Comparison of ENCODE assay signal across 1 cellular context in the genomic region with DNA sequence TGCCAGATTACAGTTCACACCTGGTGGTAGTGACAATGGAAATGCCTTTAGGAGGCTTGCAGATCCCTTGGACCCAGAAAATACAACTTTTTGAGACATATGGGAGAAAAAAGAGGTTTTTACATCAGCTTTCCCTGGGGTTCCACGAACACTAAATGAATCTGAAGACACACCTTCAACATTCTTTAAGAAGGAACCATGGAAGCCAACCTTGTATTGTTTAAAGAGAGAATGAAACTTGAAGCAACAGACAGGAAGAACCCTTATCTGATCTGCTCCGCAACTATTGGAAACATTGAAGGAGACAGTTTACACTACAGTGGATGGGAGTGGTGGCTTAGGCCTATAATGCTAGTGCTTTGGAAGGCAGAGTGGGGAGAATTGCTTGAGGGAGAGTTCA.
A peak's percentile ranks its signal among the peaks of the same experiment; 100 is the strongest.
TF ChIP-seq lines count a peak whose summit lies in the region.

No MANE protein-coding gene starts in this region.

TF ChIP-seq in K562, 482 proteins besides CTCF, POLR2A, EP300 and RAD21 (continued from another document and continues in another):
- TF ChIP-seq, protein P1, sequence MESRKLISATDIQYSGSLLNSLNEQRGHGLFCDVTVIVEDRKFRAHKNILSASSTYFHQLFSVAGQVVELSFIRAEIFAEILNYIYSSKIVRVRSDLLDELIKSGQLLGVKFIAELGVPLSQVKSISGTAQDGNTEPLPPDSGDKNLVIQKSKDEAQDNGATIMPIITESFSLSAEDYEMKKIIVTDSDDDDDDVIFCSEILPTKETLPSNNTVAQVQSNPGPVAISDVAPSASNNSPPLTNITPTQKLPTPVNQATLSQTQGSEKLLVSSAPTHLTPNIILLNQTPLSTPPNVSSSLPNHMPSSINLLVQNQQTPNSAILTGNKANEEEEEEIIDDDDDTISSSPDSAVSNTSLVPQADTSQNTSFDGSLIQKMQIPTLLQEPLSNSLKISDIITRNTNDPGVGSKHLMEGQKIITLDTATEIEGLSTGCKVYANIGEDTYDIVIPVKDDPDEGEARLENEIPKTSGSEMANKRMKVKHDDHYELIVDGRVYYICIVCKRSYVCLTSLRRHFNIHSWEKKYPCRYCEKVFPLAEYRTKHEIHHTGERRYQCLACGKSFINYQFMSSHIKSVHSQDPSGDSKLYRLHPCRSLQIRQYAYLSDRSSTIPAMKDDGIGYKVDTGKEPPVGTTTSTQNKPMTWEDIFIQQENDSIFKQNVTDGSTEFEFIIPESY (CRISPR knock-in tag; IDR thresholded peaks at IDR 0.05), result no peak
- TF ChIP-seq, protein P2, sequence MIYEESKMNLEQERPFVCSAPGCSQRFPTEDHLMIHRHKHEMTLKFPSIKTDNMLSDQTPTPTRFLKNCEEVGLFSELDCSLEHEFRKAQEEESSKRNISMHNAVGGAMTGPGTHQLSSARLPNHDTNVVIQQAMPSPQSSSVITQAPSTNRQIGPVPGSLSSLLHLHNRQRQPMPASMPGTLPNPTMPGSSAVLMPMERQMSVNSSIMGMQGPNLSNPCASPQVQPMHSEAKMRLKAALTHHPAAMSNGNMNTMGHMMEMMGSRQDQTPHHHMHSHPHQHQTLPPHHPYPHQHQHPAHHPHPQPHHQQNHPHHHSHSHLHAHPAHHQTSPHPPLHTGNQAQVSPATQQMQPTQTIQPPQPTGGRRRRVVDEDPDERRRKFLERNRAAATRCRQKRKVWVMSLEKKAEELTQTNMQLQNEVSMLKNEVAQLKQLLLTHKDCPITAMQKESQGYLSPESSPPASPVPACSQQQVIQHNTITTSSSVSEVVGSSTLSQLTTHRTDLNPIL (CRISPR knock-in tag; IDR thresholded peaks at IDR 0.05), result no peak
- TF ChIP-seq PHF8 (IDR thresholded peaks at IDR 0.05; ENCODE audit: borderline replicate concordance, low read length) (no peak), ZNF384 (IDR thresholded peaks at IDR 0.05; ENCODE audit: low read depth, low read length) (no peak), FOXA3 (CRISPR knock-in tag; conservative IDR thresholded peaks at IDR 0.05 in 1 of 2, IDR thresholded peaks at IDR 0.05 in 1 of 2) (0 out of 4 replicates have a peak, but pooled peaks of 1 of the 2 experiments have one; percentile 11), ZNF431 (CRISPR knock-in tag; IDR thresholded peaks at IDR 0.05) (no peak), KDM1A (IDR thresholded peaks at IDR 0.05) (no peak), PYGO2 (tag; IDR thresholded peaks at IDR 0.05) (0 out of 2 replicates have a peak, but pooled peaks have one; percentile 8), ZKSCAN8 (CRISPR knock-in tag; IDR thresholded peaks at IDR 0.05) (0 out of 2 replicates have a peak, but pooled peaks have one; percentile 27), ZFP30 (CRISPR knock-in tag; IDR thresholded peaks at IDR 0.05; ENCODE audit: borderline replicate concordance) (no peak), ZNF561 (CRISPR knock-in tag; conservative IDR thresholded peaks at IDR 0.05) (no peak), HDAC3 (IDR thresholded peaks at IDR 0.05; ENCODE audit: borderline replicate concordance, partially characterized antibody) (no peak), DNMT1 (IDR thresholded peaks at IDR 0.05) (no peak), BRCA1 (IDR thresholded peaks at IDR 0.05) (no peak), BRCA1 (CRISPR knock-in tag; IDR thresholded peaks at IDR 0.05) (no peak), SMAD4 (CRISPR knock-in tag; conservative IDR thresholded peaks at IDR 0.05) (peak; percentile 49), L3MBTL2 (IDR thresholded peaks at IDR 0.05) (peak; percentile 41; the same call in 1 of the 2 replicates), SP1 (CRISPR knock-in tag; IDR thresholded peaks at IDR 0.05) (no peak), CBFA2T2 (conservative IDR thresholded peaks at IDR 0.05) (no peak), RHOXF2B (CRISPR knock-in tag; conservative IDR thresholded peaks at IDR 0.05) (no peak), ETV5 (CRISPR knock-in tag; IDR thresholded peaks at IDR 0.05; ENCODE audit: low read depth) (no peak), FOXM1 (IDR thresholded peaks at IDR 0.05; ENCODE audit: low read depth) (no peak), FOXM1 (CRISPR knock-in tag; IDR thresholded peaks at IDR 0.05; ENCODE audit: low read depth) (no peak), PHB2 (IDR thresholded peaks at IDR 0.05; ENCODE audit: low read depth) (no peak), BHLHE40 (IDR thresholded peaks at IDR 0.05; ENCODE audit: low read length) (no peak), SUPT5H (IDR thresholded peaks at IDR 0.05) (no peak), SAP30 (IDR thresholded peaks at IDR 0.05; ENCODE audit: borderline replicate concordance, insufficient read depth, low read depth, low read length, poor library complexity, severe bottlenecking) (no peak), ZNF668 (CRISPR knock-in tag; IDR thresholded peaks at IDR 0.05) (no peak), FOXP1 (CRISPR knock-in tag; IDR thresholded peaks at IDR 0.05) (no peak), TRIM28 (IDR thresholded peaks at IDR 0.05) (no peak), DACH1 (IDR thresholded peaks at IDR 0.05; ENCODE audit: partially characterized antibody) (no peak)
- TF ChIP-seq, protein P3, sequence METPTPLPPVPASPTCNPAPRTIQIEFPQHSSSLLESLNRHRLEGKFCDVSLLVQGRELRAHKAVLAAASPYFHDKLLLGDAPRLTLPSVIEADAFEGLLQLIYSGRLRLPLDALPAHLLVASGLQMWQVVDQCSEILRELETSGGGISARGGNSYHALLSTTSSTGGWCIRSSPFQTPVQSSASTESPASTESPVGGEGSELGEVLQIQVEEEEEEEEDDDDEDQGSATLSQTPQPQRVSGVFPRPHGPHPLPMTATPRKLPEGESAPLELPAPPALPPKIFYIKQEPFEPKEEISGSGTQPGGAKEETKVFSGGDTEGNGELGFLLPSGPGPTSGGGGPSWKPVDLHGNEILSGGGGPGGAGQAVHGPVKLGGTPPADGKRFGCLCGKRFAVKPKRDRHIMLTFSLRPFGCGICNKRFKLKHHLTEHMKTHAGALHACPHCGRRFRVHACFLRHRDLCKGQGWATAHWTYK (CRISPR knock-in tag; IDR thresholded peaks at IDR 0.05), result peak; percentile 81; the same call in 1 of the 2 replicates
- TF ChIP-seq, protein P4, sequence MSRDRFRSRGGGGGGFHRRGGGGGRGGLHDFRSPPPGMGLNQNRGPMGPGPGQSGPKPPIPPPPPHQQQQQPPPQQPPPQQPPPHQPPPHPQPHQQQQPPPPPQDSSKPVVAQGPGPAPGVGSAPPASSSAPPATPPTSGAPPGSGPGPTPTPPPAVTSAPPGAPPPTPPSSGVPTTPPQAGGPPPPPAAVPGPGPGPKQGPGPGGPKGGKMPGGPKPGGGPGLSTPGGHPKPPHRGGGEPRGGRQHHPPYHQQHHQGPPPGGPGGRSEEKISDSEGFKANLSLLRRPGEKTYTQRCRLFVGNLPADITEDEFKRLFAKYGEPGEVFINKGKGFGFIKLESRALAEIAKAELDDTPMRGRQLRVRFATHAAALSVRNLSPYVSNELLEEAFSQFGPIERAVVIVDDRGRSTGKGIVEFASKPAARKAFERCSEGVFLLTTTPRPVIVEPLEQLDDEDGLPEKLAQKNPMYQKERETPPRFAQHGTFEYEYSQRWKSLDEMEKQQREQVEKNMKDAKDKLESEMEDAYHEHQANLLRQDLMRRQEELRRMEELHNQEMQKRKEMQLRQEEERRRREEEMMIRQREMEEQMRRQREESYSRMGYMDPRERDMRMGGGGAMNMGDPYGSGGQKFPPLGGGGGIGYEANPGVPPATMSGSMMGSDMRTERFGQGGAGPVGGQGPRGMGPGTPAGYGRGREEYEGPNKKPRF (IDR thresholded peaks at IDR 0.05; ENCODE audit: low read depth, low read length), result no peak
- TF ChIP-seq, protein P5, sequence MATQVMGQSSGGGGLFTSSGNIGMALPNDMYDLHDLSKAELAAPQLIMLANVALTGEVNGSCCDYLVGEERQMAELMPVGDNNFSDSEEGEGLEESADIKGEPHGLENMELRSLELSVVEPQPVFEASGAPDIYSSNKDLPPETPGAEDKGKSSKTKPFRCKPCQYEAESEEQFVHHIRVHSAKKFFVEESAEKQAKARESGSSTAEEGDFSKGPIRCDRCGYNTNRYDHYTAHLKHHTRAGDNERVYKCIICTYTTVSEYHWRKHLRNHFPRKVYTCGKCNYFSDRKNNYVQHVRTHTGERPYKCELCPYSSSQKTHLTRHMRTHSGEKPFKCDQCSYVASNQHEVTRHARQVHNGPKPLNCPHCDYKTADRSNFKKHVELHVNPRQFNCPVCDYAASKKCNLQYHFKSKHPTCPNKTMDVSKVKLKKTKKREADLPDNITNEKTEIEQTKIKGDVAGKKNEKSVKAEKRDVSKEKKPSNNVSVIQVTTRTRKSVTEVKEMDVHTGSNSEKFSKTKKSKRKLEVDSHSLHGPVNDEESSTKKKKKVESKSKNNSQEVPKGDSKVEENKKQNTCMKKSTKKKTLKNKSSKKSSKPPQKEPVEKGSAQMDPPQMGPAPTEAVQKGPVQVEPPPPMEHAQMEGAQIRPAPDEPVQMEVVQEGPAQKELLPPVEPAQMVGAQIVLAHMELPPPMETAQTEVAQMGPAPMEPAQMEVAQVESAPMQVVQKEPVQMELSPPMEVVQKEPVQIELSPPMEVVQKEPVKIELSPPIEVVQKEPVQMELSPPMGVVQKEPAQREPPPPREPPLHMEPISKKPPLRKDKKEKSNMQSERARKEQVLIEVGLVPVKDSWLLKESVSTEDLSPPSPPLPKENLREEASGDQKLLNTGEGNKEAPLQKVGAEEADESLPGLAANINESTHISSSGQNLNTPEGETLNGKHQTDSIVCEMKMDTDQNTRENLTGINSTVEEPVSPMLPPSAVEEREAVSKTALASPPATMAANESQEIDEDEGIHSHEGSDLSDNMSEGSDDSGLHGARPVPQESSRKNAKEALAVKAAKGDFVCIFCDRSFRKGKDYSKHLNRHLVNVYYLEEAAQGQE (CRISPR knock-in tag; IDR thresholded peaks at IDR 0.05; ENCODE audit: low read depth), result no peak
- TF ChIP-seq, protein P6, sequence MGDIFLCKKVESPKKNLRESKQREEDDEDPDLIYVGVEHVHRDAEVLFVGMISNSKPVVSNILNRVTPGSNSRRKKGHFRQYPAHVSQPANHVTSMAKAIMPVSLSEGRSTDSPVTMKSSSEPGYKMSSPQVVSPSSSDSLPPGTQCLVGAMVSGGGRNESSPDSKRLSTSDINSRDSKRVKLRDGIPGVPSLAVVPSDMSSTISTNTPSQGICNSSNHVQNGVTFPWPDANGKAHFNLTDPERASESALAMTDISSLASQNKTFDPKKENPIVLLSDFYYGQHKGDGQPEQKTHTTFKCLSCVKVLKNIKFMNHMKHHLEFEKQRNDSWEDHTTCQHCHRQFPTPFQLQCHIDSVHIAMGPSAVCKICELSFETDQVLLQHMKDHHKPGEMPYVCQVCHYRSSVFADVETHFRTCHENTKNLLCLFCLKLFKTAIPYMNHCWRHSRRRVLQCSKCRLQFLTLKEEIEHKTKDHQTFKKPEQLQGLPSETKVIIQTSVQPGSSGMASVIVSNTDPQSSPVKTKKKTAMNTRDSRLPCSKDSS (IDR thresholded peaks at IDR 0.05; ENCODE audit: low read depth, partially characterized antibody), result no peak
- TF ChIP-seq, protein P7, sequence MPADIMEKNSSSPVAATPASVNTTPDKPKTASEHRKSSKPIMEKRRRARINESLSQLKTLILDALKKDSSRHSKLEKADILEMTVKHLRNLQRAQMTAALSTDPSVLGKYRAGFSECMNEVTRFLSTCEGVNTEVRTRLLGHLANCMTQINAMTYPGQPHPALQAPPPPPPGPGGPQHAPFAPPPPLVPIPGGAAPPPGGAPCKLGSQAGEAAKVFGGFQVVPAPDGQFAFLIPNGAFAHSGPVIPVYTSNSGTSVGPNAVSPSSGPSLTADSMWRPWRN (IDR thresholded peaks at IDR 0.05; ENCODE audit: low read depth), result no peak
- TF ChIP-seq, protein P8, sequence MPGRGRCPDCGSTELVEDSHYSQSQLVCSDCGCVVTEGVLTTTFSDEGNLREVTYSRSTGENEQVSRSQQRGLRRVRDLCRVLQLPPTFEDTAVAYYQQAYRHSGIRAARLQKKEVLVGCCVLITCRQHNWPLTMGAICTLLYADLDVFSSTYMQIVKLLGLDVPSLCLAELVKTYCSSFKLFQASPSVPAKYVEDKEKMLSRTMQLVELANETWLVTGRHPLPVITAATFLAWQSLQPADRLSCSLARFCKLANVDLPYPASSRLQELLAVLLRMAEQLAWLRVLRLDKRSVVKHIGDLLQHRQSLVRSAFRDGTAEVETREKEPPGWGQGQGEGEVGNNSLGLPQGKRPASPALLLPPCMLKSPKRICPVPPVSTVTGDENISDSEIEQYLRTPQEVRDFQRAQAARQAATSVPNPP (IDR thresholded peaks at IDR 0.05; ENCODE audit: borderline replicate concordance, insufficient read depth, insufficient read length), result no peak
- TF ChIP-seq, protein P9, sequence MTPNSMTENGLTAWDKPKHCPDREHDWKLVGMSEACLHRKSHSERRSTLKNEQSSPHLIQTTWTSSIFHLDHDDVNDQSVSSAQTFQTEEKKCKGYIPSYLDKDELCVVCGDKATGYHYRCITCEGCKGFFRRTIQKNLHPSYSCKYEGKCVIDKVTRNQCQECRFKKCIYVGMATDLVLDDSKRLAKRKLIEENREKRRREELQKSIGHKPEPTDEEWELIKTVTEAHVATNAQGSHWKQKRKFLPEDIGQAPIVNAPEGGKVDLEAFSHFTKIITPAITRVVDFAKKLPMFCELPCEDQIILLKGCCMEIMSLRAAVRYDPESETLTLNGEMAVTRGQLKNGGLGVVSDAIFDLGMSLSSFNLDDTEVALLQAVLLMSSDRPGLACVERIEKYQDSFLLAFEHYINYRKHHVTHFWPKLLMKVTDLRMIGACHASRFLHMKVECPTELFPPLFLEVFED (CRISPR knock-in tag; conservative IDR thresholded peaks at IDR 0.05), result no peak
- TF ChIP-seq, protein P10, sequence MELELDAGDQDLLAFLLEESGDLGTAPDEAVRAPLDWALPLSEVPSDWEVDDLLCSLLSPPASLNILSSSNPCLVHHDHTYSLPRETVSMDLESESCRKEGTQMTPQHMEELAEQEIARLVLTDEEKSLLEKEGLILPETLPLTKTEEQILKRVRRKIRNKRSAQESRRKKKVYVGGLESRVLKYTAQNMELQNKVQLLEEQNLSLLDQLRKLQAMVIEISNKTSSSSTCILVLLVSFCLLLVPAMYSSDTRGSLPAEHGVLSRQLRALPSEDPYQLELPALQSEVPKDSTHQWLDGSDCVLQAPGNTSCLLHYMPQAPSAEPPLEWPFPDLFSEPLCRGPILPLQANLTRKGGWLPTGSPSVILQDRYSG (tag; conservative IDR thresholded peaks at IDR 0.05; ENCODE audit: low read depth), result 0 out of 2 replicates have a peak, but pooled peaks have one; percentile 35
- TF ChIP-seq, protein P11, sequence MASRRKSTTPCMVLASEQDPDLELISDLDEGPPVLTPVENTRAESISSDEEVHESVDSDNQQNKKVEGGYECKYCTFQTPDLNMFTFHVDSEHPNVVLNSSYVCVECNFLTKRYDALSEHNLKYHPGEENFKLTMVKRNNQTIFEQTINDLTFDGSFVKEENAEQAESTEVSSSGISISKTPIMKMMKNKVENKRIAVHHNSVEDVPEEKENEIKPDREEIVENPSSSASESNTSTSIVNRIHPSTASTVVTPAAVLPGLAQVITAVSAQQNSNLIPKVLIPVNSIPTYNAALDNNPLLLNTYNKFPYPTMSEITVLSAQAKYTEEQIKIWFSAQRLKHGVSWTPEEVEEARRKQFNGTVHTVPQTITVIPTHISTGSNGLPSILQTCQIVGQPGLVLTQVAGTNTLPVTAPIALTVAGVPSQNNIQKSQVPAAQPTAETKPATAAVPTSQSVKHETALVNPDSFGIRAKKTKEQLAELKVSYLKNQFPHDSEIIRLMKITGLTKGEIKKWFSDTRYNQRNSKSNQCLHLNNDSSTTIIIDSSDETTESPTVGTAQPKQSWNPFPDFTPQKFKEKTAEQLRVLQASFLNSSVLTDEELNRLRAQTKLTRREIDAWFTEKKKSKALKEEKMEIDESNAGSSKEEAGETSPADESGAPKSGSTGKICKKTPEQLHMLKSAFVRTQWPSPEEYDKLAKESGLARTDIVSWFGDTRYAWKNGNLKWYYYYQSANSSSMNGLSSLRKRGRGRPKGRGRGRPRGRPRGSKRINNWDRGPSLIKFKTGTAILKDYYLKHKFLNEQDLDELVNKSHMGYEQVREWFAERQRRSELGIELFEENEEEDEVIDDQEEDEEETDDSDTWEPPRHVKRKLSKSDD (conservative IDR thresholded peaks at IDR 0.05; ENCODE audit: low read length), result no peak
